In genomic region chr2:241686649-241687425, GRCh38 we compare ENCODE assay signal across 8 cellular contexts. TPM values are rescaled to one million over a fixed set of nuclear protein-coding genes. Genes with fewer than 3 reads are reported as not detected.
A peak's percentile ranks its signal among the peaks of the same experiment; 100 is the strongest.
DNase-seq lines count a peak whose midpoint lies in the region; ATAC-seq, FAIRE-seq and TF ChIP-seq lines count a peak whose summit lies in the region.

Gene DTYMK (minus strand): TSS chr2:241686815. CDS start chr2:241686783, 32 bp downstream.

- H3K4me3 ChIP-seq in HepG2 (replicated peaks in 1 of 3; ENCODE audit: insufficient read depth in 1 of 3, low read depth in 2 of 3, low read length in 3 of 3) = peak within 1 kb of the TSS; percentile 92 to 96 (median 94)

- TF ChIP-seq EP300 in HepG2 (IDR thresholded peaks at IDR 0.05; ENCODE audit: low read depth in 2 of 2, low read length in 2 of 2) (0 out of 4 replicates have a peak, but pooled peaks of 1 of the 2 experiments have one; percentile 34), HepG2 (CRISPR knock-in tag; IDR thresholded peaks at IDR 0.05; ENCODE audit: borderline replicate concordance) (no peak; the same call in 1 of the 2 replicates)

- intact Hi-C loops in dendritic cell treated with granulocyte-macrophage colony-stimulating factor and Interleukin-4, amounts not matched to agents 40 ng/mL and 50 ng/mL, for 4 days (cut with micrococcal nuclease) = loop anchor here (1.0 to 5.0 kb wide), 4 partner anchors 14 to 180 kb away; partner anchors contain the start of genes ATG4B, D2HGDH, STK25 and THAP4
- intact Hi-C loops in HepG2 (cut with micrococcal nuclease; ENCODE audit: unreplicated experiment) = loop anchor here (1.0 to 5.0 kb wide), 3 partner anchors 14 to 77 kb away; no protein-coding TSS in a partner anchor

- peak; percentile 81 for TF ChIP-seq RAD21 in HepG2 (CRISPR knock-in tag; IDR thresholded peaks at IDR 0.05)

- H3K4me1 Mint-ChIP-seq in dendritic cell treated with granulocyte-macrophage colony-stimulating factor and Interleukin-4, amounts not matched to agents 40 ng/mL and 50 ng/mL, for 4 days (ENCODE audit: low read depth) = peaks cover 14% of the 10 kb centered on the region

- peaks cover 36% of the 10 kb centered on the region for H3K79me2 ChIP-seq in HepG2 (ENCODE audit: insufficient read depth, low read length)

- WGBS in HepG2 (ENCODE audit: low lambda C conversion rate) = under 1% methylated on average over 33 of the region's 102 CpGs

- peaks cover 58% of the 10 kb centered on the region for H3K36me3 Mint-ChIP-seq in dendritic cell treated with granulocyte-macrophage colony-stimulating factor and Interleukin-4, amounts not matched to agents 40 ng/mL and 50 ng/mL, for 4 days (ENCODE audit: low read depth)

- no peaks in the 10 kb centered on the region for H4K20me1 ChIP-seq in HepG2 (ENCODE audit: insufficient read depth, low read length)

- H3K4me1 ChIP-seq in HepG2 (ENCODE audit: insufficient read depth, low read length) = peaks cover 28% of the 10 kb centered on the region

- H3K27ac Mint-ChIP-seq in dendritic cell treated with granulocyte-macrophage colony-stimulating factor and Interleukin-4, amounts not matched to agents 40 ng/mL and 50 ng/mL, for 4 days = peak within 1 kb of the TSS; percentile 93

- H3K27me3 ChIP-seq in HepG2 (ENCODE audit: control insufficient read depth in 1 of 2, insufficient read depth in 2 of 2, low read length in 2 of 2) = no peaks in the 10 kb centered on the region; a peak in 1 of 5 replicates

- no peaks in the 10 kb centered on the region for H3K9me3 Mint-ChIP-seq in dendritic cell treated with granulocyte-macrophage colony-stimulating factor and Interleukin-4, amounts not matched to agents 40 ng/mL and 50 ng/mL, for 4 days

- H2AFZ ChIP-seq in HepG2 (ENCODE audit: low read length) = no peak within 1 kb of the TSS

- in situ Hi-C loops in HepG2 (cut with HindIII; ENCODE audit: extremely low pct_ligation_motif_present, low pct_unique_long_range_greater_than_20kb) = no loop called here

- peak; percentile 96 for DNase-seq in NCI-H774 (lab: John Stamatoyannopoulos, UW)
- peak; percentile 90 to 91 for DNase-seq in activated CD4-positive, alpha-beta T cell treated with anti-CD3 and anti-CD28 coated beads, Interleukin-2, amount 50 U/mL, for 4 hours
- DNase-seq in HepG2 (ENCODE audit: low spot score) = peak; percentile 94
- peak; percentile 95 for DNase-seq in stimulated activated CD4-positive, alpha-beta T cell treated with anti-CD3 and anti-CD28 coated beads, Interleukin-4, amount 100 ng/mL, for 1 hour

- POLR2A ChIA-PET in HepG2 (lab: Yijun Ruan, JAX) = interaction anchor here (0.7 to 8.6 kb wide), 34 partner anchors 8 to 811 kb away, joined by 3 to 234 read pairs (median 4); partner anchors contain the start of genes ATG4B, D2HGDH, HDLBP and ING5

- TF ChIP-seq POLR2A in HepG2 (IDR thresholded peaks at IDR 0.05; ENCODE audit: insufficient read depth in 1 of 2, low read depth in 2 of 2, low read length in 2 of 2) = peak; percentile 92

- TF ChIP-seq CTCF in C4-2B (conservative IDR thresholded peaks at IDR 0.05) = no peak
- peak; percentile 4; the same call in 1 of the 2 replicates for TF ChIP-seq CTCF in HepG2 (CRISPR knock-in tag; IDR thresholded peaks at IDR 0.05)

- peak within 1 kb of the TSS; percentile 91 for H3K4me3 Mint-ChIP-seq in dendritic cell treated with granulocyte-macrophage colony-stimulating factor and Interleukin-4, amounts not matched to agents 40 ng/mL and 50 ng/mL, for 4 days

- H3K27me3 Mint-ChIP-seq in dendritic cell treated with granulocyte-macrophage colony-stimulating factor and Interleukin-4, amounts not matched to agents 40 ng/mL and 50 ng/mL, for 4 days = no peaks in the 10 kb centered on the region

- no TSS peak for BruUV-seq in HepG2 (replicated peaks; lab: Mats Ljungman, UMichigan)

- FAIRE-seq in HepG2 (lab: Jason Lieb, UNC) = no peak

- H3K36me3 ChIP-seq in HepG2 (replicated peaks in 1 of 2; ENCODE audit: control insufficient read depth in 1 of 2, insufficient read depth in 2 of 2, low read length in 2 of 2) = peaks cover 16 to 43% of the 10 kb centered on the region in 2 experiments

- CTCF ChIA-PET in HepG2 (lab: Yijun Ruan, JAX; ENCODE audit: low intra/inter-chr PET ratio, low total read pairs) = no interaction called here

- H3K4me2 ChIP-seq in HepG2 (ENCODE audit: low read depth, low read length) = peak within 1 kb of the TSS; percentile 95

- H3K27ac ChIP-seq in C4-2B (peak within 1 kb of the TSS; percentile 99), HepG2 (ENCODE audit: extremely low read length, insufficient read depth, low read length) (peak within 1 kb of the TSS; percentile 95)

- H3K9ac ChIP-seq in HepG2 (ENCODE audit: insufficient read depth, low read depth, low read length) = peak within 1 kb of the TSS; percentile 97

- ATAC-seq in GM19395 (IDR thresholded peaks at IDR 0.05; ENCODE audit: unreplicated experiment) (peak; percentile 93), HG03558 (IDR thresholded peaks at IDR 0.05; ENCODE audit: extremely low read depth, unreplicated experiment) (peak; percentile 90), HepG2 (peak; percentile 95)

- H3K9me3 ChIP-seq in HepG2 (ENCODE audit: low read length) = no peaks in the 10 kb centered on the region

TF ChIP-seq in HepG2, 621 proteins besides CTCF, POLR2A, EP300 and RAD21 (continues in another document):
- TF ChIP-seq ZNF317 (CRISPR knock-in tag; IDR thresholded peaks at IDR 0.05) (0 out of 2 replicates have a peak, but pooled peaks have one; percentile 9), REL (CRISPR knock-in tag; conservative IDR thresholded peaks at IDR 0.05) (peak; percentile 60; the same call in 1 of the 2 replicates), STAG1 (CRISPR knock-in tag; IDR thresholded peaks at IDR 0.05) (no peak), ISX (CRISPR knock-in tag; conservative IDR thresholded peaks at IDR 0.05) (no peak; the same call in 1 of the 2 replicates), SIX4 (CRISPR knock-in tag; IDR thresholded peaks at IDR 0.05) (0 out of 2 replicates have a peak, but pooled peaks have one; percentile 4), ZNF207 (IDR thresholded peaks at IDR 0.05; ENCODE audit: borderline replicate concordance) (no peak), PRDM10 (CRISPR knock-in tag; IDR thresholded peaks at IDR 0.05; ENCODE audit: low read depth) (no peak; the same call in 1 of the 2 replicates), ZSCAN25 (CRISPR knock-in tag; IDR thresholded peaks at IDR 0.05) (peak; percentile 78)

RNA-seq across cellular contexts. Expression of gene DTYMK, which starts in this region (rescaled TPM):
- total RNA-seq in HepG2 (2016; rRNA removed; fragmentation: Illumina TruSeq; extraction: Trizol) = 124 and 134 TPM in 2 replicates
- total RNA-seq in HepG2 (2016; cell fraction: cytosol; rRNA removed; fragmentation: Illumina TruSeq; extraction: Trizol; ENCODE audit: low read depth) = 63.0 and 77.3 TPM in 2 replicates
- 125 and 130 TPM in 2 replicates for total RNA-seq in HepG2 (2016; cell fraction: insoluble cytoplasmic fraction; rRNA removed; fragmentation: Illumina TruSeq; extraction: Trizol)
- 99.9 and 116 TPM in 2 replicates for total RNA-seq in HepG2 (2016; cell fraction: membrane; rRNA removed; fragmentation: Illumina TruSeq; extraction: Trizol)
- 56.0 and 67.3 TPM in 2 replicates for total RNA-seq in HepG2 (2016; cell fraction: nucleus; rRNA removed; fragmentation: Illumina TruSeq; extraction: Trizol)
- 39.5 and 57.5 TPM in 2 replicates for polyA plus RNA-seq in HepG2 (2011; rRNA removed)
- 30.6 and 53.2 TPM in 2 replicates for polyA plus RNA-seq in HepG2 (2011; cell fraction: cytosol; rRNA removed)
- polyA plus RNA-seq in HepG2 (2011; cell fraction: nucleus; rRNA removed) = 36.9 and 39.6 TPM in 2 replicates
- polyA plus RNA-seq in HepG2 (2012) = 29.8 and 41.3 TPM in 2 replicates
- 57.1 and 73.3 TPM in 2 replicates for polyA plus RNA-seq in HepG2 (2016; cell fraction: cytosol; fragmentation: Illumina TruSeq; extraction: Trizol; ENCODE audit: low read depth)
- polyA plus RNA-seq in HepG2 (2016; cell fraction: insoluble cytoplasmic fraction; fragmentation: Illumina TruSeq; extraction: Trizol; ENCODE audit: low read depth) = 98.3 and 102 TPM in 2 replicates
- polyA plus RNA-seq in HepG2 (2016; cell fraction: membrane; fragmentation: Illumina TruSeq; extraction: Trizol; ENCODE audit: low read depth) = 74.9 and 82.8 TPM in 2 replicates
- 101 and 105 TPM in 2 replicates for polyA plus RNA-seq in HepG2 (2016; cell fraction: nucleus; fragmentation: Illumina TruSeq; extraction: Trizol; ENCODE audit: insufficient read depth, low read depth)
- 26.4 and 34.1 TPM in 2 replicates for polyA minus RNA-seq in HepG2 (2011; rRNA and poly(A)+ RNA removed; ENCODE audit: low replicate concordance)
- 11.1 and 15.5 TPM in 2 replicates for polyA minus RNA-seq in HepG2 (2011; cell fraction: cytosol; rRNA and poly(A)+ RNA removed)
- polyA minus RNA-seq in HepG2 (2011; cell fraction: nucleus; rRNA and poly(A)+ RNA removed) = 13.2 and 17.9 TPM in 2 replicates

Comparison
In these comparisons a context has a peak if more than half of its experiments do, and no peak if none do; other contexts are left out.
1. Peak in every context shown above with its lines: DNase-seq, ATAC-seq, H3K4me3 ChIP-seq and H3K27ac ChIP-seq.